In genomic region chr15:88621789-88622604, GRCh38 we compare ENCODE assay signal across 8 cellular contexts. TPM values are rescaled to one million over a fixed set of nuclear protein-coding genes. Genes with fewer than 3 reads are reported as not detected.
DNase-seq lines count a peak whose midpoint lies in the region; ATAC-seq and TF ChIP-seq lines count a peak whose summit lies in the region.

No MANE protein-coding gene starts in this region.

- H3K4me3 ChIP-seq in brain microvascular endothelial cell (ENCODE audit: low read depth, low read length) (peak overlapping the region; percentile 89), right lobe of liver (peak overlapping the region; percentile 73 to 96 (median 93)), subcutaneous abdominal adipose tissue (ENCODE audit: low read depth in 1 of 5, low read length in 5 of 5) (peak overlapping the region; percentile 71 to 77 (median 73))

- peaks cover 0 to 33% (median 5%) of the 10 kb centered on the region in 4 donors for H3K4me1 ChIP-seq in right lobe of liver
- peaks cover 7 to 38% (median 30%) of the 10 kb centered on the region in 5 donors for H3K4me1 ChIP-seq in subcutaneous abdominal adipose tissue (ENCODE audit: control insufficient read depth in 5 of 5, insufficient read depth in 5 of 5, low read length in 5 of 5)

- peak overlapping the region; percentile 68 to 90 (median 77) for H3K9ac ChIP-seq in subcutaneous abdominal adipose tissue (ENCODE audit: low read length in 5 of 5)

- intact Hi-C loops in right lobe of liver (cut with DNase I) = no loop called here

- WGBS in right lobe of liver (ENCODE audit: insufficient coverage, low coverage, low lambda C conversion rate, missing lambda C conversion rate) = 4% methylated on average over 16 of the region's 17 CpGs

- H3K9me3 ChIP-seq in right lobe of liver (no peaks in the 10 kb centered on the region), subcutaneous abdominal adipose tissue (ENCODE audit: control insufficient read depth in 5 of 5, low read length in 5 of 5) (no peaks in the 10 kb centered on the region)

- DNase-seq in NCI-H748 (lab: John Stamatoyannopoulos, UW; ENCODE audit: unreplicated experiment) = peak; percentile 30
- DNase-seq in NCI-H748 treated with DMSO at 0.1 percent for 48 hours (lab: John Stamatoyannopoulos, UW) = no peak
- peak; percentile 48 for DNase-seq in brain microvascular endothelial cell
- peak in 1 of 3 donors; percentile 41 for DNase-seq in right lobe of liver
- no peak for DNase-seq in pons (ENCODE audit: low spot score)

- TF ChIP-seq CTCF in brain microvascular endothelial cell (IDR thresholded peaks at IDR 0.05; ENCODE audit: low read depth, low read length, missing control alignments) (no peak), right lobe of liver (IDR thresholded peaks at IDR 0.05) (no peak)

- TF ChIP-seq POLR2A in right lobe of liver (IDR thresholded peaks at IDR 0.05) = no peak

- in situ Hi-C loops in brain microvascular endothelial cell (cut with HindIII; ENCODE audit: low pct_ligation_motif_present, low sequenced_read_pairs) = no loop called here

- ATAC-seq in HG03103 (IDR thresholded peaks at IDR 0.05; ENCODE audit: low read depth, unreplicated experiment) = peak; percentile 31
- ATAC-seq in SK-N-SH treated with all-trans-retinoic acid at 6 μM for 48 hours = peak; percentile 18
- peak in 2 of 4 donors; percentile 26 to 33 for ATAC-seq in right lobe of liver

- H3K36me3 ChIP-seq in brain microvascular endothelial cell (replicated peaks) (peaks cover 17% of the 10 kb centered on the region), right lobe of liver (peaks cover 0 to 9% (median 5%) of the 10 kb centered on the region in 4 donors), subcutaneous abdominal adipose tissue (ENCODE audit: control insufficient read depth in 5 of 5, insufficient read depth in 5 of 5, low read length in 5 of 5) (peaks cover 0 to 13% (median 10%) of the 10 kb centered on the region in 5 donors)

- H3K27ac ChIP-seq in brain microvascular endothelial cell (peak overlapping the region; percentile 96), right lobe of liver (peak overlapping the region; percentile 69 to 81 (median 81)), subcutaneous abdominal adipose tissue (ENCODE audit: low read depth, low read length) (peak overlapping the region; percentile 85)

- H3K27me3 ChIP-seq in brain microvascular endothelial cell (replicated peaks) (no peaks in the 10 kb centered on the region), right lobe of liver (no peaks in the 10 kb centered on the region), subcutaneous abdominal adipose tissue (ENCODE audit: control insufficient read depth in 5 of 5, insufficient read depth in 4 of 5, low read length in 5 of 5) (no peaks in the 10 kb centered on the region)

TF ChIP-seq in SK-N-SH treated with all-trans-retinoic acid at 6 μM for 48 hours, 23 proteins besides CTCF, POLR2A, EP300 and RAD21:
- no peak for TF ChIP-seq ZC3H10 (CRISPR knock-in tag; IDR thresholded peaks at IDR 0.05)
- no peak for TF ChIP-seq RARB (CRISPR knock-in tag; IDR thresholded peaks at IDR 0.05)
- TF ChIP-seq POU6F1 (CRISPR knock-in tag; IDR thresholded peaks at IDR 0.05; ENCODE audit: borderline replicate concordance, low read depth) = no peak
- TF ChIP-seq ZFP3 (CRISPR knock-in tag; IDR thresholded peaks at IDR 0.05) = no peak
- TF ChIP-seq ZFP30 (CRISPR knock-in tag; IDR thresholded peaks at IDR 0.05) = no peak
- TF ChIP-seq, protein P1, sequence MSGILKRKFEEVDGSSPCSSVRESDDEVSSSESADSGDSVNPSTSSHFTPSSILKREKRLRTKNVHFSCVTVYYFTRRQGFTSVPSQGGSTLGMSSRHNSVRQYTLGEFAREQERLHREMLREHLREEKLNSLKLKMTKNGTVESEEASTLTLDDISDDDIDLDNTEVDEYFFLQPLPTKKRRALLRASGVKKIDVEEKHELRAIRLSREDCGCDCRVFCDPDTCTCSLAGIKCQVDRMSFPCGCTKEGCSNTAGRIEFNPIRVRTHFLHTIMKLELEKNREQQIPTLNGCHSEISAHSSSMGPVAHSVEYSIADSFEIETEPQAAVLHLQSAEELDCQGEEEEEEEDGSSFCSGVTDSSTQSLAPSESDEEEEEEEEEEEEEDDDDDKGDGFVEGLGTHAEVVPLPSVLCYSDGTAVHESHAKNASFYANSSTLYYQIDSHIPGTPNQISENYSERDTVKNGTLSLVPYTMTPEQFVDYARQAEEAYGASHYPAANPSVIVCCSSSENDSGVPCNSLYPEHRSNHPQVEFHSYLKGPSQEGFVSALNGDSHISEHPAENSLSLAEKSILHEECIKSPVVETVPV (CRISPR knock-in tag; IDR thresholded peaks at IDR 0.05) = no peak
- TF ChIP-seq ZNF8 (CRISPR knock-in tag; IDR thresholded peaks at IDR 0.05) = no peak
- no peak for TF ChIP-seq ARNTL (CRISPR knock-in tag; IDR thresholded peaks at IDR 0.05; ENCODE audit: borderline replicate concordance, low read depth)
- no peak for TF ChIP-seq BACH2 (CRISPR knock-in tag; IDR thresholded peaks at IDR 0.05; ENCODE audit: borderline replicate concordance)
- TF ChIP-seq TOX (CRISPR knock-in tag; IDR thresholded peaks at IDR 0.05; ENCODE audit: borderline replicate concordance) = no peak
- no peak for TF ChIP-seq OSR1 (CRISPR knock-in tag; IDR thresholded peaks at IDR 0.05)
- no peak for TF ChIP-seq ZNF70 (CRISPR knock-in tag; IDR thresholded peaks at IDR 0.05)
- no peak for TF ChIP-seq PATZ1 (CRISPR knock-in tag; IDR thresholded peaks at IDR 0.05; ENCODE audit: borderline replicate concordance)
- no peak for TF ChIP-seq TCF4 (CRISPR knock-in tag; IDR thresholded peaks at IDR 0.05; ENCODE audit: borderline replicate concordance)
- no peak for TF ChIP-seq PPARA (CRISPR knock-in tag; IDR thresholded peaks at IDR 0.05; ENCODE audit: borderline replicate concordance)
- TF ChIP-seq, protein P2, sequence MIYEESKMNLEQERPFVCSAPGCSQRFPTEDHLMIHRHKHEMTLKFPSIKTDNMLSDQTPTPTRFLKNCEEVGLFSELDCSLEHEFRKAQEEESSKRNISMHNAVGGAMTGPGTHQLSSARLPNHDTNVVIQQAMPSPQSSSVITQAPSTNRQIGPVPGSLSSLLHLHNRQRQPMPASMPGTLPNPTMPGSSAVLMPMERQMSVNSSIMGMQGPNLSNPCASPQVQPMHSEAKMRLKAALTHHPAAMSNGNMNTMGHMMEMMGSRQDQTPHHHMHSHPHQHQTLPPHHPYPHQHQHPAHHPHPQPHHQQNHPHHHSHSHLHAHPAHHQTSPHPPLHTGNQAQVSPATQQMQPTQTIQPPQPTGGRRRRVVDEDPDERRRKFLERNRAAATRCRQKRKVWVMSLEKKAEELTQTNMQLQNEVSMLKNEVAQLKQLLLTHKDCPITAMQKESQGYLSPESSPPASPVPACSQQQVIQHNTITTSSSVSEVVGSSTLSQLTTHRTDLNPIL (CRISPR knock-in tag; IDR thresholded peaks at IDR 0.05; ENCODE audit: low read depth) = no peak

RNA-seq across cellular contexts. Expression of gene AEN, which starts 0.9 kb away (rescaled TPM):
- 10 to 100 TPM in 2 of 6 experiments, 1 to 10 TPM in 4; 4.5 to 18.7 (median 7.3) TPM for total RNA-seq in right lobe of liver

RNA-seq across cellular contexts. Expression of gene ISG20, which starts 16.8 kb away (rescaled TPM):
- total RNA-seq in right lobe of liver = 10 to 100 TPM in 3 of 6 experiments, 1 to 10 TPM in 3; 6.3 to 19.4 (median 11.9) TPM

Comparison
In these comparisons a context has a peak if more than half of its experiments do, and no peak if none do; other contexts are left out.
1. DNase-seq: peak in NCI-H748 (single experiment) and brain microvascular endothelial cell (single experiment); none in NCI-H748 treated with DMSO at 0.1 percent for 48 hours (single experiment) and pons (single experiment).
2. Peak in every context shown above with its lines, with median percentiles within 50 percentile points of each other: H3K27ac ChIP-seq and H3K4me3 ChIP-seq.